In the genomic region with DNA sequence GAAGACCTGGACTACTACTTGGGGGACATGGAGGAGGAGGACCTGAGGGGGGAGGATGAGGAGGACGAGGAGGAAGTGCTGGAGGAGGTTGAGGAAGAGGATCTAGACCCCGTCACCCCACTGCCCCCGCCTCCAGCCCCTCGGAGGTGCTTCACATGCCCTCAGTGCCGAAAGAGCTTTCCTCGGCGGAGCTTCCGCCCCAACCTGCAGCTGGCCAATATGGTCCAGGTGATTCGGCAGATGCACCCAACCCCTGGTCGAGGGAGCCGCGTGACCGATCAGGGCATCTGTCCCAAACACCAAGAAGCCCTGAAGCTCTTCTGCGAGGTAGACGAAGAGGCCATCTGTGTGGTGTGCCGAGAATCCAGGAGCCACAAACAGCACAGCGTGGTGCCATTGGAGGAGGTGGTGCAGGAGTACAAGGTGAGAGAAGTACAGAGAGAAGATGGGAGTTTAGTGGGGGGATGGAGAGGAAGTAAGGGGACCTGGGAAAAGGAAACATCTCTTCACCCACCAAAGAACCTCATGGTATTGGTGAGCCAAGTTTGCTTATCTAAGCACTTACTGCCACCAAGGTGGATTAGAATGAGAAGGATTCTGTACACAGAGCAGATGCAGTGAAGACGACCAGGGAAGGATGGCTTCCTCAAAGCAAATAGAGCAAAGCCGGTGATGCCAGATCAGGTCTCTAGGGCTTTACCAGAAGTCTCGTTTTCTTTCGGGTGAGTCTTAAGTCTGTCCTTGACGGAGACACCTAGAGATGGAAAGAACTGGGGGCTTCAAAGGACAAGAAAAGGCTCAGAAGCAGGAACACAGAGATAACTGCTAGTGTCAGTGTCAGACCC, we compare ENCODE assay signal across 8 cellular contexts. TPM values are rescaled to one million over a fixed set of nuclear protein-coding genes. Genes with fewer than 3 reads are reported as not detected.
DNase-seq lines count a peak whose midpoint lies in the region; ATAC-seq and TF ChIP-seq lines count a peak whose summit lies in the region.

No MANE protein-coding gene starts in this region.

- no peak for ATAC-seq in naive thymus-derived CD8-positive, alpha-beta T cell
- ATAC-seq in HG02884 (IDR thresholded peaks at IDR 0.05; ENCODE audit: unreplicated experiment) (no peak), HG02885 (IDR thresholded peaks at IDR 0.05; ENCODE audit: poor library complexity, unreplicated experiment) (no peak)

- H3K9me3 Mint-ChIP-seq in chondrocyte (ENCODE audit: low read depth), result no peaks in the 10 kb centered on the region
- H3K9me3 Mint-ChIP-seq in naive thymus-derived CD8-positive, alpha-beta T cell, result peaks cover 0 to 11% (median 0%) of the 10 kb centered on the region in 9 donors

- H3K9me3 ChIP-seq in MM.1S (replicated peaks; ENCODE audit: insufficient read depth, low read length), result no peaks in the 10 kb centered on the region

- H3K27me3 Mint-ChIP-seq in chondrocyte (ENCODE audit: low read depth), result no peaks in the 10 kb centered on the region
- peaks cover 0 to 8% (median 0%) of the 10 kb centered on the region in 5 donors for H3K27me3 Mint-ChIP-seq in naive thymus-derived CD8-positive, alpha-beta T cell

- peaks cover 2% of the 10 kb centered on the region; the same call in 1 of the 2 replicates for H3K36me3 ChIP-seq in BJ (ENCODE audit: control insufficient read depth, insufficient read depth, low read length)
- no peaks in the 10 kb centered on the region for H3K36me3 ChIP-seq in MM.1S (replicated peaks; ENCODE audit: insufficient read depth, low read length)

- peak overlapping the region; percentile 81 for H2AFZ ChIP-seq in MM.1S (ENCODE audit: low read length)

- peaks cover 2% of the 10 kb centered on the region for H3K36me3 Mint-ChIP-seq in chondrocyte (ENCODE audit: low read depth)
- H3K36me3 Mint-ChIP-seq in naive thymus-derived CD8-positive, alpha-beta T cell, result peaks cover 0 to 10% (median 4%) of the 10 kb centered on the region in 3 donors

- peak overlapping the region; percentile 97 for H3K27ac Mint-ChIP-seq in chondrocyte (ENCODE audit: unreplicated experiment)
- peak overlapping the region; percentile 97 to 100 (median 99) for H3K27ac Mint-ChIP-seq in naive thymus-derived CD8-positive, alpha-beta T cell

- no peaks in the 10 kb centered on the region for H3K27me3 ChIP-seq in BJ (ENCODE audit: control insufficient read depth, insufficient read depth, low read length)
- no peaks in the 10 kb centered on the region for H3K27me3 ChIP-seq in MM.1S (replicated peaks; ENCODE audit: insufficient read depth, low read length)

- H3K4me2 ChIP-seq in MM.1S (ENCODE audit: low read depth, low read length), result peak overlapping the region; percentile 98

- H3K79me2 ChIP-seq in MM.1S (ENCODE audit: low read length), result peaks cover 16% of the 10 kb centered on the region

- DNase-seq in BJ (ENCODE audit: low read depth), result no peak
- DNase-seq in MM.1S, result no peak
- DNase-seq in chondrocyte (ENCODE audit: low spot score), result no peak
- peak in 6 of 10 donors; percentile 36 to 77 (median 50) for DNase-seq in naive thymus-derived CD8-positive, alpha-beta T cell
- no peak for DNase-seq in NAMALWA (ENCODE audit: low spot score)
- no peak for DNase-seq in HK-2 (ENCODE audit: unreplicated experiment)

- peak overlapping the region; percentile 65 for H3K4me3 ChIP-seq in BJ (ENCODE audit: low read depth, low read length)
- peak overlapping the region; percentile 90 for H3K4me3 ChIP-seq in MM.1S (ENCODE audit: low read length)

- no peak overlapping the region; the same call in 1 of the 2 replicates for H3K9ac ChIP-seq in MM.1S (ENCODE audit: low read length)

- peaks cover 35% of the 10 kb centered on the region for H3K4me1 Mint-ChIP-seq in chondrocyte (ENCODE audit: low read depth)
- peaks cover 38 to 75% (median 69%) of the 10 kb centered on the region in 4 donors for H3K4me1 Mint-ChIP-seq in naive thymus-derived CD8-positive, alpha-beta T cell

- CTCF ChIA-PET in BJ (lab: Yijun Ruan, JAX), result interaction anchor here (0.9 to 1.5 kb wide), 2 partner anchors 11 to 34 kb away, joined by 3 to 5 read pairs; no protein-coding TSS in a partner anchor

- H3F3A ChIP-seq in MM.1S (ENCODE audit: insufficient read depth, low read length), result peaks cover 36% of the 10 kb centered on the region

- no peak overlapping the region for H3K27ac ChIP-seq in MM.1S (ENCODE audit: low read length)

- peak overlapping the region; percentile 92 for H3K4me3 Mint-ChIP-seq in chondrocyte (ENCODE audit: unreplicated experiment)
- H3K4me3 Mint-ChIP-seq in naive thymus-derived CD8-positive, alpha-beta T cell, result peak overlapping the region; percentile 91 to 100 (median 98)

- H3K4me1 ChIP-seq in MM.1S (ENCODE audit: low read length), result peaks cover 16% of the 10 kb centered on the region

- no peaks in the 10 kb centered on the region for H3K9me2 ChIP-seq in MM.1S (replicated peaks; ENCODE audit: insufficient read depth, low read length)

- TF ChIP-seq CTCF in BJ (IDR thresholded peaks at IDR 0.05; ENCODE audit: insufficient read depth, low read depth, low read length), result no peak
- TF ChIP-seq CTCF in MM.1S (IDR thresholded peaks at IDR 0.05; ENCODE audit: low read length), result no peak
- no peak for TF ChIP-seq CTCF in chondrocyte (IDR thresholded peaks at IDR 0.05)

- POLR2A ChIA-PET in BJ (lab: Charles Lee), result no interaction called here
- POLR2A ChIA-PET in naive thymus-derived CD8-positive, alpha-beta T cell (lab: Charles Lee), result interaction anchor here (2.2 to 11.2 kb wide), 6 partner anchors 10 to 394 kb away, joined by 9 to 286 read pairs (median 152); partner anchors contain the start of genes RACK1, TRIM52 and TRIM7

- H4K20me1 ChIP-seq in MM.1S (ENCODE audit: insufficient read depth, low read length), result no peaks in the 10 kb centered on the region

RNA-seq across cellular contexts. Expression of gene TRIM41, which starts 1.5 kb away (rescaled TPM):
- polyA plus RNA-seq in BJ (2011; rRNA removed), result 15.2 and 15.9 TPM in 2 replicates
- 5.5 and 8.2 TPM in 2 replicates for polyA minus RNA-seq in BJ (2011; rRNA and poly(A)+ RNA removed)
- 17.9 to 24.3 TPM (median 19.3 TPM) in 3 replicates for total RNA-seq in chondrocyte
- 10 to 100 TPM; 33.3 to 40.7 TPM for total RNA-seq in naive thymus-derived CD8-positive, alpha-beta T cell
- polyA plus RNA-seq in naive thymus-derived CD8-positive, alpha-beta T cell, result 1 to 10 TPM; 1.1 to 2.6 (median 1.6) TPM

RNA-seq across cellular contexts. Expression of gene RACK1, which starts 19.1 kb away (rescaled TPM):
- 6,186 and 8,520 TPM in 2 replicates for polyA plus RNA-seq in BJ (2011; rRNA removed)
- 5,808 and 12,219 TPM in 2 replicates for polyA minus RNA-seq in BJ (2011; rRNA and poly(A)+ RNA removed)
- total RNA-seq in chondrocyte, result 995 to 1,189 TPM (median 1,167 TPM) in 3 replicates
- 1,000 to 10,000 TPM; 2,236 to 2,371 TPM for total RNA-seq in naive thymus-derived CD8-positive, alpha-beta T cell
- 1,000 to 10,000 TPM; 2,449 to 2,566 (median 2,565) TPM for polyA plus RNA-seq in naive thymus-derived CD8-positive, alpha-beta T cell

RNA-seq across cellular contexts. Expression of gene TRIM7, which starts 19.6 kb away (rescaled TPM):
- 3.2 and 3.9 TPM in 2 replicates for polyA plus RNA-seq in BJ (2011; rRNA removed)
- polyA minus RNA-seq in BJ (2011; rRNA and poly(A)+ RNA removed), result 0.71 and 0.77 TPM in 2 replicates
- total RNA-seq in chondrocyte, result 4.2 to 8.1 TPM (median 5.7 TPM) in 3 replicates
- total RNA-seq in naive thymus-derived CD8-positive, alpha-beta T cell, result 1 to 10 TPM; 3.7 to 4.2 TPM
- under 1 TPM in 1 of 3 donors, not detected in 2; 0.40 TPM for polyA plus RNA-seq in naive thymus-derived CD8-positive, alpha-beta T cell

RNA-seq across cellular contexts. Expression of gene TRIM52, which starts 36.3 kb away (rescaled TPM):
- polyA plus RNA-seq in BJ (2011; rRNA removed), result 6.3 and 6.7 TPM in 2 replicates
- polyA minus RNA-seq in BJ (2011; rRNA and poly(A)+ RNA removed), result 5.7 and 6.4 TPM in 2 replicates
- 7.2 to 12.7 TPM (median 8.3 TPM) in 3 replicates for total RNA-seq in chondrocyte
- total RNA-seq in naive thymus-derived CD8-positive, alpha-beta T cell, result 10 to 100 TPM; 62.7 to 64.2 TPM
- polyA plus RNA-seq in naive thymus-derived CD8-positive, alpha-beta T cell, result 10 to 100 TPM; 23.6 to 36.3 (median 32.8) TPM

Comparison
In these comparisons a context has a peak if more than half of its experiments do, and no peak if none do; other contexts are left out.
1. DNase-seq: peak in naive thymus-derived CD8-positive, alpha-beta T cell (6 of 10); none in BJ (single experiment), MM.1S (single experiment), chondrocyte (single experiment), NAMALWA (single experiment) and HK-2 (single experiment).